ENCODE assay signal across 12 cellular contexts in genomic region chr2:43102366-43103092, GRCh38.
DNase-seq lines count a peak whose midpoint lies in the region; ATAC-seq, FAIRE-seq and TF ChIP-seq lines count a peak whose summit lies in the region.
"Had no signal": no experiment of that assay in that cellular context is flagged by ENCODE, and none has a peak within 500 bp of the region (broad histone marks: within the 10 kb centered on the region; RNA-seq: fewer than 3 reads in every experiment).

No MANE protein-coding gene starts in this region.

- no peak overlapping the region for H3K4me3 Mint-ChIP-seq in natural killer cell treated with Interleukin-12 subunit alpha and Interleukin-12 subunit beta and Interleukin-15 and Interleukin-18, amount 100 ng/mL, for 72 hours

- intact Hi-C loops in psoas muscle (cut with DNase I) = no loop called here

- 56 to 65% (median 59%) methylated on average over 9 of the region's 9 CpGs for WGBS in psoas muscle, 3 donors

- peak overlapping the region; percentile 0 for H3K9ac ChIP-seq in keratinocyte (ENCODE audit: control insufficient read depth, extremely low read depth, insufficient read depth, low read length)

- DNase-seq in AG04450 (ENCODE audit: low read depth, low spot score) = no peak
- peak; percentile 77 for DNase-seq in choroid plexus epithelial cell (ENCODE audit: low read depth)
- no peak for DNase-seq in keratinocyte (ENCODE audit: low read depth, low spot score)
- DNase-seq in psoas muscle = peak; percentile 76 to 84
- no peak for DNase-seq in NAMALWA (ENCODE audit: low spot score)
- DNase-seq in urothelium cell line (ENCODE audit: low spot score) = no peak
- DNase-seq in natural killer cell treated with Interleukin-12 subunit alpha and Interleukin-12 subunit beta and Interleukin-15 and Interleukin-18, amount 100 ng/mL, for 72 hours (ENCODE audit: low spot score) = no peak
- no peak for DNase-seq in NCI-H187 treated with DMSO at 0.1 percent for 48 hours (lab: John Stamatoyannopoulos, UW)
- DNase-seq: NCI-H2029; stimulated activated naive CD8-positive, alpha-beta T cell treated with anti-CD3 and anti-CD28 coated beads, Interleukin-15, Interleukin-2, amounts not matched to agents 100 U/mL and 50 U/mL, for 24 hours had no signal

- H3K27me3 ChIP-seq in AG04450 (ENCODE audit: control insufficient read depth, insufficient read depth, low read length) (no peaks in the 10 kb centered on the region), keratinocyte (ENCODE audit: control insufficient read depth, extremely low read depth, insufficient read depth, low read length) (no peaks in the 10 kb centered on the region), psoas muscle (ENCODE audit: insufficient read depth in 3 of 3, low read length in 2 of 3) (no peaks in the 10 kb centered on the region)

- peak overlapping the region; percentile 36 for H3K4me2 ChIP-seq in keratinocyte (ENCODE audit: control insufficient read depth, extremely low read depth, insufficient read depth, low read depth, low read length)

- POLR2A ChIA-PET in AG04450 (lab: Yijun Ruan, JAX) = interaction anchor here (1.3 to 1.6 kb wide), 3 partner anchors 14 to 119 kb away, joined by 4 to 9 read pairs (median 4); no protein-coding TSS in a partner anchor

- peaks cover 0 to 5% of the 10 kb centered on the region in 2 donors for H3K27me3 Mint-ChIP-seq in natural killer cell treated with Interleukin-12 subunit alpha and Interleukin-12 subunit beta and Interleukin-15 and Interleukin-18, amount 100 ng/mL, for 72 hours

- peak; percentile 9 to 21 (median 18) for ATAC-seq in psoas muscle
- ATAC-seq in natural killer cell treated with Interleukin-12 subunit alpha and Interleukin-12 subunit beta and Interleukin-15 and Interleukin-18, amount 100 ng/mL, for 72 hours = no peak
- ATAC-seq: stimulated activated naive CD8-positive, alpha-beta T cell treated with anti-CD3 and anti-CD28 coated beads, Interleukin-15, Interleukin-2, amounts not matched to agents 100 U/mL and 50 U/mL, for 24 hours had no signal

- CTCF ChIA-PET in AG04450 (lab: Charles Lee) = interaction anchor here (0.9 kb wide), 1 partner anchor 116 kb away, joined by 4 read pairs; no protein-coding TSS in a partner anchor

- no peaks in the 10 kb centered on the region for H3K9me1 ChIP-seq in keratinocyte (ENCODE audit: control insufficient read depth, extremely low read depth, insufficient read depth, low read length)

- no peaks in the 10 kb centered on the region for H3K79me2 ChIP-seq in keratinocyte (ENCODE audit: control insufficient read depth, insufficient read depth, low read length)

- no peaks in the 10 kb centered on the region for H3K36me3 Mint-ChIP-seq in natural killer cell treated with Interleukin-12 subunit alpha and Interleukin-12 subunit beta and Interleukin-15 and Interleukin-18, amount 100 ng/mL, for 72 hours

- H3K27ac Mint-ChIP-seq in natural killer cell treated with Interleukin-12 subunit alpha and Interleukin-12 subunit beta and Interleukin-15 and Interleukin-18, amount 100 ng/mL, for 72 hours = no peak overlapping the region
- H3K27ac Mint-ChIP-seq: activated T-helper 2 cell treated with anti-CD3 and anti-CD28 coated beads, Interferon-gamma antibody, Interleukin-2, Interleukin-4, amounts not matched to agents 10 μg/mL and 5 μg/mL and 100 μg/mL, durations not matched to agents 14 hours and 24 hours and 36 hours; WTC11 had no signal

- H3K9me3 Mint-ChIP-seq in natural killer cell treated with Interleukin-12 subunit alpha and Interleukin-12 subunit beta and Interleukin-15 and Interleukin-18, amount 100 ng/mL, for 72 hours = peaks cover 4% of the 10 kb centered on the region

- peak overlapping the region; percentile 89 for H3K27ac ChIP-seq in AG04450 (ENCODE audit: low read depth, low read length)
- H3K27ac ChIP-seq in keratinocyte (ENCODE audit: control insufficient read depth, insufficient read depth, low read length) = peak overlapping the region; percentile 37
- peak overlapping the region; percentile 82 for H3K27ac ChIP-seq in psoas muscle

- H3K4me3 ChIP-seq in AG04450 (ENCODE audit: low read depth, low read length) (no peak overlapping the region), choroid plexus epithelial cell (ENCODE audit: low read depth, low read length) (no peak overlapping the region), keratinocyte (ENCODE audit: control insufficient read depth in 2 of 3, extremely low read depth in 1 of 3, insufficient read depth in 2 of 3, low read depth in 1 of 3, low read length in 3 of 3) (no peak overlapping the region), psoas muscle (peak overlapping the region; percentile 74)

- dilution Hi-C loops in keratinocyte (cut with MboI; ENCODE audit: extremely low pct_ligation_motif_present, low sequenced_read_pairs) = no loop called here

- no peak for TF ChIP-seq CTCF in AG04450 (IDR thresholded peaks at IDR 0.05; ENCODE audit: low read depth, low read length)
- no peak for TF ChIP-seq CTCF in choroid plexus epithelial cell (conservative IDR thresholded peaks at IDR 0.05; ENCODE audit: low read depth, low read length)
- no peak for TF ChIP-seq CTCF in keratinocyte (optimal IDR thresholded peaks at IDR 0.05 in 1 of 3, IDR thresholded peaks at IDR 0.05 in 1 of 3, conservative IDR thresholded peaks at IDR 0.05 in 1 of 3; ENCODE audit: extremely low read depth in 1 of 3, insufficient read depth in 2 of 3, low read length in 3 of 3)
- TF ChIP-seq CTCF in psoas muscle (IDR thresholded peaks at IDR 0.05) = no peak

- FAIRE-seq in keratinocyte (lab: Jason Lieb, UNC) = no peak
- FAIRE-seq in urothelium cell line (lab: Jason Lieb, UNC) = no peak

- peaks cover 0 to 4% of the 10 kb centered on the region in 2 donors for H3K4me1 Mint-ChIP-seq in natural killer cell treated with Interleukin-12 subunit alpha and Interleukin-12 subunit beta and Interleukin-15 and Interleukin-18, amount 100 ng/mL, for 72 hours (ENCODE audit: low read depth in 2 of 2)

- H2AFZ ChIP-seq in keratinocyte (ENCODE audit: control insufficient read depth, low read length) = peak overlapping the region; percentile 93

- H3K9me3 ChIP-seq in AG04450 (ENCODE audit: control insufficient read depth, insufficient read depth, low read length) (peaks cover 3% of the 10 kb centered on the region), keratinocyte (ENCODE audit: control insufficient read depth, low read depth, low read length) (no peaks in the 10 kb centered on the region), psoas muscle (no peaks in the 10 kb centered on the region)

- no peaks in the 10 kb centered on the region for H4K20me1 ChIP-seq in keratinocyte (ENCODE audit: control insufficient read depth, extremely low read depth, insufficient read depth, low read length)

- H3K36me3 ChIP-seq in keratinocyte (ENCODE audit: control insufficient read depth in 2 of 2, extremely low read depth in 1 of 2, insufficient read depth in 2 of 2, low read length in 2 of 2) = no peaks in the 10 kb centered on the region
- no peaks in the 10 kb centered on the region for H3K36me3 ChIP-seq in psoas muscle (ENCODE audit: insufficient read depth in 1 of 2, low read depth in 1 of 2)

- H3K4me1 ChIP-seq in keratinocyte (ENCODE audit: control insufficient read depth, extremely low read depth, insufficient read depth, low read length) (peaks cover 34% of the 10 kb centered on the region), psoas muscle (peaks cover 5% of the 10 kb centered on the region)

Comparison
In these comparisons a context has a peak if more than half of its experiments do, and no peak if none do; other contexts are left out.
1. DNase-seq: peak in choroid plexus epithelial cell (single experiment) and psoas muscle (2 of 2); none in AG04450 (single experiment), keratinocyte (single experiment), NAMALWA (single experiment), urothelium cell line (single experiment), natural killer cell treated with Interleukin-12 subunit alpha and Interleukin-12 subunit beta and Interleukin-15 and Interleukin-18, amount 100 ng/mL, for 72 hours (single experiment) and NCI-H187 treated with DMSO at 0.1 percent for 48 hours (single experiment).
2. H3K27ac ChIP-seq: peak in every context shown above with its lines; median percentile 89 in AG04450; 82 in psoas muscle; 37 in keratinocyte.
3. ATAC-seq: peak in psoas muscle (4 of 4); none in natural killer cell treated with Interleukin-12 subunit alpha and Interleukin-12 subunit beta and Interleukin-15 and Interleukin-18, amount 100 ng/mL, for 72 hours (0 of 2).